21 cellular contexts compared by ENCODE assay signal in genomic region chr11:107196732-107197131, GRCh38.
"Had no signal": no experiment of that assay in that cellular context is flagged by ENCODE, and none has a peak within 500 bp of the region (broad histone marks: within the 10 kb centered on the region; RNA-seq: fewer than 3 reads in every experiment).

No MANE protein-coding gene starts in this region.

- H3K27me3 ChIP-seq: neutrophil, spleen, testis, tibial nerve, upper lobe of right lung, vagina had no signal

- H3K36me3 Mint-ChIP-seq: stimulated activated memory B cell treated with anti-CD40 and anti-IgM and Interleukin-4, amounts not matched to agents 10 μg/mL and 1 μg/mL and 100 μg/mL, for 72 hours had no signal

- H3K4me1 Mint-ChIP-seq: naive thymus-derived CD4-positive, alpha-beta T cell; stimulated activated memory B cell treated with anti-CD40 and anti-IgM and Interleukin-4, amounts not matched to agents 10 μg/mL and 1 μg/mL and 100 μg/mL, for 72 hours had no signal

- H3K27ac Mint-ChIP-seq: effector memory CD8-positive, alpha-beta T cell; naive thymus-derived CD4-positive, alpha-beta T cell; stimulated activated memory B cell treated with anti-CD40 and anti-IgM and Interleukin-4, amounts not matched to agents 10 μg/mL and 1 μg/mL and 100 μg/mL, for 72 hours; stimulated activated naive CD8-positive, alpha-beta T cell treated with anti-CD3 and anti-CD28 coated beads, Interleukin-15, Interleukin-2, amounts not matched to agents 100 ng/mL and 50 ng/mL, for 24 hours had no signal

- H3K27me3 Mint-ChIP-seq: effector memory CD8-positive, alpha-beta T cell; naive thymus-derived CD4-positive, alpha-beta T cell; stimulated activated memory B cell treated with anti-CD40 and anti-IgM and Interleukin-4, amounts not matched to agents 10 μg/mL and 1 μg/mL and 100 μg/mL, for 72 hours; stimulated activated naive CD8-positive, alpha-beta T cell treated with anti-CD3 and anti-CD28 coated beads, Interleukin-15, Interleukin-2, amounts not matched to agents 100 ng/mL and 50 ng/mL, for 24 hours had no signal

- H3K36me3 ChIP-seq: neutrophil, spleen, tibial nerve, upper lobe of right lung, vagina had no signal

- H3K4me3 Mint-ChIP-seq: effector memory CD8-positive, alpha-beta T cell; naive thymus-derived CD4-positive, alpha-beta T cell; stimulated activated memory B cell treated with anti-CD40 and anti-IgM and Interleukin-4, amounts not matched to agents 10 μg/mL and 1 μg/mL and 100 μg/mL, for 72 hours; stimulated activated naive CD8-positive, alpha-beta T cell treated with anti-CD3 and anti-CD28 coated beads, Interleukin-15, Interleukin-2, amounts not matched to agents 100 ng/mL and 50 ng/mL, for 24 hours had no signal

- H3K9me3 ChIP-seq: neutrophil, testis, upper lobe of right lung, vagina had no signal

- ATAC-seq: effector memory CD8-positive, alpha-beta T cell; left colon; naive thymus-derived CD4-positive, alpha-beta T cell; psoas muscle; sciatic nerve; stimulated activated memory B cell treated with anti-CD40 and anti-IgM and Interleukin-4, amounts not matched to agents 10 μg/mL and 1 μg/mL and 100 μg/mL, for 72 hours; upper lobe of right lung had no signal

- H3K4me1 ChIP-seq: psoas muscle, spleen, testis, tibial nerve, upper lobe of right lung, vagina had no signal

- DNase-seq: effector memory CD8-positive, alpha-beta T cell; foreskin melanocyte; head of caudate nucleus; hippocampal formation; left colon; mammary epithelial cell; naive thymus-derived CD4-positive, alpha-beta T cell; psoas muscle; retina; spleen; stimulated activated CD4-positive, alpha-beta T cell treated with anti-CD3 and anti-CD28 coated beads, Interleukin-15, amount 100 ng/mL, for 24 hours; stimulated activated CD4-positive, alpha-beta T cell treated with anti-CD3 and anti-CD28 coated beads, Interleukin-1b, Interleukin-23, amount 100 ng/mL, for 48 hours; stimulated activated CD4-positive, alpha-beta T cell treated with anti-CD3 and anti-CD28 coated beads, Interleukin-4, amount 100 ng/mL, for 24 hours; testis; upper lobe of right lung had no signal

- H3K27ac ChIP-seq: neutrophil, psoas muscle, spleen, testis, tibial nerve, upper lobe of right lung, vagina had no signal

- H3K4me3 ChIP-seq: psoas muscle, spleen, testis, tibial nerve, upper lobe of right lung, vagina had no signal
